ENCODE assay signal across 1 cellular context in genomic region chr9:33506626-33507370, GRCh38.
TF ChIP-seq lines count a peak whose summit lies in the region.

No MANE protein-coding gene starts in this region.

TF ChIP-seq in K562, 482 proteins besides CTCF, POLR2A, EP300 and RAD21 (continued from another document and continues in another):
- TF ChIP-seq ZNF318 (IDR thresholded peaks at IDR 0.05; ENCODE audit: borderline replicate concordance in 1 of 2, low read depth in 1 of 2) (0 out of 4 replicates have a peak, but pooled peaks of 1 of the 2 experiments have one; percentile 31), BDP1 (IDR thresholded peaks at IDR 0.05; ENCODE audit: insufficient read depth, insufficient read length) (no peak), NR0B1 (IDR thresholded peaks at IDR 0.05; ENCODE audit: partially characterized antibody) (no peak), ATF3 (IDR thresholded peaks at IDR 0.05) (peak; percentile 88), ATF3 (CRISPR knock-in tag; conservative IDR thresholded peaks at IDR 0.05) (no peak), FOSL1 (tag; conservative IDR thresholded peaks at IDR 0.05) (peak; percentile 88), ZBTB34 (CRISPR knock-in tag; IDR thresholded peaks at IDR 0.05) (no peak), NFIC (IDR thresholded peaks at IDR 0.05) (no peak), SMAD1 (IDR thresholded peaks at IDR 0.05; ENCODE audit: low read depth, low read length, partially characterized antibody) (no peak), ZNF444 (CRISPR knock-in tag; IDR thresholded peaks at IDR 0.05) (no peak), MAFG (tag; conservative IDR thresholded peaks at IDR 0.05) (peak; percentile 31), NFATC3 (IDR thresholded peaks at IDR 0.05) (no peak), ZNF384 (IDR thresholded peaks at IDR 0.05; ENCODE audit: low read depth, low read length) (peak; percentile 74), BMI1 (IDR thresholded peaks at IDR 0.05; ENCODE audit: low read length) (no peak), BHLHE40 (IDR thresholded peaks at IDR 0.05; ENCODE audit: low read length) (peak; percentile 95), TSHZ1 (CRISPR knock-in tag; IDR thresholded peaks at IDR 0.05) (no peak), ZNF696 (CRISPR knock-in tag; conservative IDR thresholded peaks at IDR 0.05) (no peak), SMARCC2 (IDR thresholded peaks at IDR 0.05; ENCODE audit: low read depth) (0 out of 2 replicates have a peak, but pooled peaks have one; percentile 32), ZNF398 (CRISPR knock-in tag; IDR thresholded peaks at IDR 0.05) (no peak), ZBTB9 (CRISPR knock-in tag; IDR thresholded peaks at IDR 0.05) (no peak), TEAD1 (CRISPR knock-in tag; IDR thresholded peaks at IDR 0.05) (peak in 1 of 2 experiments; percentile 41; a peak in 1 of 4 replicates), TCFL5 (CRISPR knock-in tag; conservative IDR thresholded peaks at IDR 0.05) (no peak), SMARCA4 (IDR thresholded peaks at IDR 0.05) (peak; percentile 63; the same call in 1 of the 2 replicates), SAFB2 (IDR thresholded peaks at IDR 0.05; ENCODE audit: borderline replicate concordance, low read depth, low read length, severe bottlenecking) (no peak), NFE2 (IDR thresholded peaks at IDR 0.05; ENCODE audit: low read depth) (peak; percentile 51), THAP12 (CRISPR knock-in tag; IDR thresholded peaks at IDR 0.05) (no peak), NCOA6 (IDR thresholded peaks at IDR 0.05) (no peak), TRIM24 (IDR thresholded peaks at IDR 0.05) (0 out of 4 replicates have a peak, but pooled peaks of 1 of the 2 experiments have one; percentile 13), CEBPG (CRISPR knock-in tag; IDR thresholded peaks at IDR 0.05) (no peak), CEBPG (tag; conservative IDR thresholded peaks at IDR 0.05 in 1 of 2, IDR thresholded peaks at IDR 0.05 in 1 of 2) (peak in 1 of 2 experiments; percentile 66; a peak in 2 of 4 replicates), MYC (IDR thresholded peaks at IDR 0.05; ENCODE audit: low read depth, low read length) (peak; percentile 38; the same call in 1 of the 2 replicates), MYC (CRISPR knock-in tag; IDR thresholded peaks at IDR 0.05; ENCODE audit: borderline replicate concordance, low read depth) (no peak), ARID1B (IDR thresholded peaks at IDR 0.05) (peak; percentile 54), SRSF9 (IDR thresholded peaks at IDR 0.05; ENCODE audit: borderline replicate concordance, low read depth, low read length) (no peak), ZBTB7A (IDR thresholded peaks at IDR 0.05; ENCODE audit: borderline replicate concordance, control insufficient read depth, low read depth, low read length) (peak; percentile 36; the same call in 1 of the 2 replicates), GTF2B (IDR thresholded peaks at IDR 0.05; ENCODE audit: extremely low read depth, insufficient read length) (no peak)
